ENCODE assay signal across 8 cellular contexts in the genomic region with DNA sequence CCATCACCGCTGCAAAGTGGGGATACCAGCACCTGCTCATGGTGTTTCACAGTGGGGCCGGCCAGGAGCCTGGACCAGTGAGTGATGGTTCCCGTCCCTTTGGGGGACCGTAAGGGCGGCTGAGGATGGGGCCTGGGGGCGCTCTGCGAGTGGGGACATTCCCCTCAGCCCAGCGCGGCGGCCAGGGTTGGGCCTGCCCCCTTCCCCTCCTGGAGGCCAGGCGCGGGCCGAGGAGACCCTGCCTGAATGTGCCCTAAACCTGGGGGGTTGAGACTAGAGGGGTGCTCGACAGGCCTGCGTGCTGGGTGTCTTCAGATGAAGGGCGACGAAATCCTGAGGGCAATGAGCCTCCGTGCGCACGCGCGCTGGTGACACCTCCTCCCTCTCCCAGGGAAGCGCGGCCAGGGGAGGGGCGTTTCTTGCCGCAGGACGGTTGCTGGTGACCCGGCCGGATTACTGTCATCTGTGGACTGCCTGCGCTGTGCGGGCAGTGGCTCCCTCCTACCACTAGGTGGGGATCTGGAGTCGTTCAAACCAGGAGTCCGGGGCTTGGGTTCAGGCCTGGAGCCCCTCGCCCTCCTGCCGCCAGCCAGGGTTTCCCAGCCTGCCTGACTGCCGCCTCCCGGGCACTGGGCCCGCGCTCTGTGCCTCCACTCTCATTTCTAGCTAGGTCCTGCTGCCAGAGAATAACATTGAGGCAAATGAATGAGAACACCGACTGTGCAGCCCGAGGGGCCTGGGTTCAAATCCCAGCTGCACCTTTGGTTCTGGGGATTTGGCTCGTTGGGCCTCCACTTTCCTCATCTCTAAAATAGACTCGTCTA. TPM values are rescaled to one million over a fixed set of nuclear protein-coding genes. Genes with fewer than 3 reads are reported as not detected.
DNase-seq lines count a peak whose midpoint lies in the region; ATAC-seq, FAIRE-seq and TF ChIP-seq lines count a peak whose summit lies in the region.

No MANE protein-coding gene starts in this region.

- H3K27ac Mint-ChIP-seq in CD14-positive monocyte (no peak overlapping the region), GM23338 (no peak overlapping the region)

- no peaks in the 10 kb centered on the region for H4K20me1 ChIP-seq in GM23338 (replicated peaks; ENCODE audit: insufficient read depth)
- no peaks in the 10 kb centered on the region for H4K20me1 ChIP-seq in keratinocyte (ENCODE audit: control insufficient read depth, extremely low read depth, insufficient read depth, low read length)
- H4K20me1 ChIP-seq in smooth muscle cell (ENCODE audit: low read depth) = no peaks in the 10 kb centered on the region

- H3K4me3 Mint-ChIP-seq in CD14-positive monocyte (peak overlapping the region in 1 of 2 donors; percentile 68), GM23338 (peak overlapping the region; percentile 69)

- FAIRE-seq in keratinocyte (lab: Jason Lieb, UNC) = no peak

- H3K4me1 Mint-ChIP-seq in CD14-positive monocyte = peaks cover 5% of the 10 kb centered on the region
- H3K4me1 Mint-ChIP-seq in GM23338 = peaks cover 13% of the 10 kb centered on the region

- H2AFZ ChIP-seq in GM23338 (peak overlapping the region; percentile 95), keratinocyte (ENCODE audit: control insufficient read depth, low read length) (no peak overlapping the region), smooth muscle cell (ENCODE audit: low read depth) (no peak overlapping the region)

- no peaks in the 10 kb centered on the region for H3K9me1 ChIP-seq in keratinocyte (ENCODE audit: control insufficient read depth, extremely low read depth, insufficient read depth, low read length)

- no peaks in the 10 kb centered on the region for H3K79me2 ChIP-seq in GM23338 (replicated peaks; ENCODE audit: insufficient read depth)
- no peaks in the 10 kb centered on the region for H3K79me2 ChIP-seq in keratinocyte (ENCODE audit: control insufficient read depth, insufficient read depth, low read length)
- peaks cover 4% of the 10 kb centered on the region for H3K79me2 ChIP-seq in smooth muscle cell (ENCODE audit: low read depth)

- H3K9ac ChIP-seq in keratinocyte (ENCODE audit: control insufficient read depth, extremely low read depth, insufficient read depth, low read length) (no peak overlapping the region), smooth muscle cell (ENCODE audit: low read depth) (no peak overlapping the region)

- dilution Hi-C loops in keratinocyte (cut with MboI; ENCODE audit: extremely low pct_ligation_motif_present, low sequenced_read_pairs) = no loop called here

- H3K4me1 ChIP-seq in GM23338 (ENCODE audit: insufficient read depth) = peaks cover 12% of the 10 kb centered on the region; the same call in 1 of the 2 replicates
- no peaks in the 10 kb centered on the region for H3K4me1 ChIP-seq in keratinocyte (ENCODE audit: control insufficient read depth, extremely low read depth, insufficient read depth, low read length)
- H3K4me1 ChIP-seq in smooth muscle cell (ENCODE audit: low read depth) = peaks cover 3% of the 10 kb centered on the region

- H3K4me2 ChIP-seq in GM23338 (peak overlapping the region; percentile 88), keratinocyte (ENCODE audit: control insufficient read depth, extremely low read depth, insufficient read depth, low read depth, low read length) (peak overlapping the region; percentile 23), smooth muscle cell (peak overlapping the region; percentile 43)

- peaks cover 25 to 88% (median 46%) of the 10 kb centered on the region in 3 donors for H3K27me3 Mint-ChIP-seq in CD14-positive monocyte (ENCODE audit: low read depth in 3 of 3)
- peaks cover 50% of the 10 kb centered on the region for H3K27me3 Mint-ChIP-seq in GM23338 (ENCODE audit: insufficient read depth, low read depth, poor library complexity)

- H3K27ac ChIP-seq in GM23338 (ENCODE audit: low read depth) (no peak overlapping the region), keratinocyte (ENCODE audit: control insufficient read depth, insufficient read depth, low read length) (no peak overlapping the region), smooth muscle cell (ENCODE audit: low read depth) (peak overlapping the region; percentile 58)

- DNase-seq in CD14-positive monocyte (ENCODE audit: low spot score) (peak; percentile 77), GM23338 (ENCODE audit: low spot score) (peak; percentile 94), NCI-H2081 treated with DMSO at 0.1 percent for 48 hours (lab: John Stamatoyannopoulos, UW) (peak; percentile 45), UCSD-AML1 (lab: John Stamatoyannopoulos, UW; ENCODE audit: unreplicated experiment) (peak; percentile 79), cerebellar cortex (ENCODE audit: low spot score) (peak; percentile 77), keratinocyte (ENCODE audit: low read depth, low spot score) (no peak), smooth muscle cell (lab: John Stamatoyannopoulos, UW; ENCODE audit: unreplicated experiment) (peak; percentile 86)

- H3F3A ChIP-seq in GM23338 (replicated peaks; ENCODE audit: low read depth) = no peaks in the 10 kb centered on the region
- H3F3A ChIP-seq in smooth muscle cell (ENCODE audit: low read depth) = peaks cover 13% of the 10 kb centered on the region

- 18% methylated on average over 42 of the region's 43 CpGs for WGBS in smooth muscle cell (ENCODE audit: low lambda C conversion rate)

- TF ChIP-seq CTCF in CD14-positive monocyte (IDR thresholded peaks at IDR 0.05) (peak; percentile 94), GM23338 (conservative IDR thresholded peaks at IDR 0.05; ENCODE audit: low read depth in 2 of 2) (peak; percentile 78 to 91), keratinocyte (optimal IDR thresholded peaks at IDR 0.05 in 1 of 3, IDR thresholded peaks at IDR 0.05 in 1 of 3, conservative IDR thresholded peaks at IDR 0.05 in 1 of 3; ENCODE audit: extremely low read depth in 1 of 3, insufficient read depth in 2 of 3, low read length in 3 of 3) (peak; percentile 82 to 97 (median 89)), smooth muscle cell (IDR thresholded peaks at IDR 0.05; ENCODE audit: borderline replicate concordance, insufficient read depth, poor library complexity, severe bottlenecking) (peak; percentile 96)

- H3K27me3 ChIP-seq in GM23338 (ENCODE audit: insufficient read depth) = peaks cover 62% of the 10 kb centered on the region
- no peaks in the 10 kb centered on the region for H3K27me3 ChIP-seq in keratinocyte (ENCODE audit: control insufficient read depth, extremely low read depth, insufficient read depth, low read length)
- H3K27me3 ChIP-seq in smooth muscle cell (ENCODE audit: low read depth) = no peaks in the 10 kb centered on the region

- H3K9me3 ChIP-seq in keratinocyte (ENCODE audit: control insufficient read depth, low read depth, low read length) (no peaks in the 10 kb centered on the region), smooth muscle cell (replicated peaks; ENCODE audit: low read depth) (no peaks in the 10 kb centered on the region)

- no peaks in the 10 kb centered on the region for H3K9me2 ChIP-seq in GM23338 (ENCODE audit: insufficient read depth)

- H3K36me3 ChIP-seq in GM23338 (ENCODE audit: insufficient read depth) = no peaks in the 10 kb centered on the region
- H3K36me3 ChIP-seq in keratinocyte (ENCODE audit: control insufficient read depth in 2 of 2, extremely low read depth in 1 of 2, insufficient read depth in 2 of 2, low read length in 2 of 2) = no peaks in the 10 kb centered on the region
- H3K36me3 ChIP-seq in smooth muscle cell (ENCODE audit: low read depth) = no peaks in the 10 kb centered on the region

- intact Hi-C loops in CD14-positive monocyte (cut with micrococcal nuclease) = loop anchor here (10.0 kb wide), 1 partner anchor 138 kb away; no protein-coding TSS in a partner anchor

- H3K36me3 Mint-ChIP-seq in CD14-positive monocyte (peaks cover 0 to 2% of the 10 kb centered on the region in 2 donors), GM23338 (ENCODE audit: low read depth) (no peaks in the 10 kb centered on the region; the same call in 2 of the 3 replicates)

- H3K4me3 ChIP-seq in GM23338 (peak overlapping the region; percentile 58), keratinocyte (ENCODE audit: control insufficient read depth in 2 of 3, extremely low read depth in 1 of 3, insufficient read depth in 2 of 3, low read depth in 1 of 3, low read length in 3 of 3) (no peak overlapping the region), smooth muscle cell (no peak overlapping the region)

- ATAC-seq in GM23338 (peak; percentile 66), GM21381 (IDR thresholded peaks at IDR 0.05; ENCODE audit: unreplicated experiment) (no peak)

- H3K9me3 Mint-ChIP-seq in CD14-positive monocyte (peaks cover 0 to 11% (median 0%) of the 10 kb centered on the region in 7 donors), GM23338 (no peaks in the 10 kb centered on the region)

RNA-seq across cellular contexts. Expression of gene TBX2, which starts 17.1 kb away (rescaled TPM):
- polyA plus RNA-seq in CD14-positive monocyte = not detected
- not detected in 2 replicates for total RNA-seq in GM23338 (2014; rRNA removed; shearing (Covaris generic))
- 0.10 TPM in 1 of 2 replicates, not detected in the other for polyA plus RNA-seq in GM23338 (2016; fragmentation: Nextera tagmentation; extraction: Ambion mirVana)
- 0.01 TPM in 2 of 3 replicates, not detected in the other for polyA plus RNA-seq in keratinocyte
- polyA plus RNA-seq in keratinocyte (2011; ENCODE audit: low read depth) = not detected
- polyA plus RNA-seq in keratinocyte (2011; cell fraction: cytosol; rRNA removed) = 0.03 TPM in 1 of 2 replicates, not detected in the other
- polyA plus RNA-seq in keratinocyte (2011; cell fraction: nucleus; rRNA removed) = 0.04 and 0.07 TPM in 2 replicates
- polyA plus RNA-seq in keratinocyte (2012; ENCODE audit: low replicate concordance) = 0.02 TPM in 1 of 2 replicates, not detected in the other
- polyA minus RNA-seq in keratinocyte = 0.10 to 0.26 TPM in 2 of 3 replicates, not detected in the other
- not detected for polyA minus RNA-seq in keratinocyte (2011; cell fraction: cytosol; rRNA and poly(A)+ RNA removed)
- polyA minus RNA-seq in keratinocyte (2011; cell fraction: nucleus; rRNA and poly(A)+ RNA removed) = not detected in 2 replicates
- total RNA-seq in smooth muscle cell = 40.0 and 46.7 TPM in 2 replicates
- polyA plus RNA-seq in smooth muscle cell = 96.5 and 146 TPM in 2 replicates

RNA-seq across cellular contexts. Expression of gene TBX4, which starts 35.5 kb away (rescaled TPM):
- polyA plus RNA-seq in CD14-positive monocyte = not detected
- not detected in 2 replicates for total RNA-seq in GM23338 (2014; rRNA removed; shearing (Covaris generic))
- polyA plus RNA-seq in GM23338 (2016; fragmentation: Nextera tagmentation; extraction: Ambion mirVana) = not detected in 2 replicates
- polyA plus RNA-seq in keratinocyte = 0.04 TPM in 1 of 3 replicates, not detected in the others
- polyA plus RNA-seq in keratinocyte (2011; ENCODE audit: low read depth) = not detected
- polyA plus RNA-seq in keratinocyte (2011; cell fraction: cytosol; rRNA removed) = not detected in 2 replicates
- polyA plus RNA-seq in keratinocyte (2011; cell fraction: nucleus; rRNA removed) = 0.10 and 0.39 TPM in 2 replicates
- polyA plus RNA-seq in keratinocyte (2012; ENCODE audit: low replicate concordance) = not detected in 2 replicates
- 0.33 TPM in 1 of 3 replicates, not detected in the others for polyA minus RNA-seq in keratinocyte
- not detected for polyA minus RNA-seq in keratinocyte (2011; cell fraction: cytosol; rRNA and poly(A)+ RNA removed)
- not detected in 2 replicates for polyA minus RNA-seq in keratinocyte (2011; cell fraction: nucleus; rRNA and poly(A)+ RNA removed)
- total RNA-seq in smooth muscle cell = 14.1 and 15.4 TPM in 2 replicates
- 14.6 and 22.7 TPM in 2 replicates for polyA plus RNA-seq in smooth muscle cell

Comparison
In these comparisons a context has a peak if more than half of its experiments do, and no peak if none do; other contexts are left out.
1. H3K4me2 ChIP-seq: peak in every context shown above with its lines; median percentile 88 in GM23338; 43 in smooth muscle cell; 23 in keratinocyte.
2. RNA of gene TBX2, which starts 17.1 kb away (polyA plus RNA-seq): 96.5 to 146 TPM in smooth muscle cell; not detected in CD14-positive monocyte, 0.10 TPM in GM23338 and 0.01 to 0.07 TPM in keratinocyte; every median in the first group is over 10 times any median in the second.
3. RNA of gene TBX4, which starts 35.5 kb away (polyA plus RNA-seq): 14.6 to 22.7 TPM in smooth muscle cell; 0.04 to 0.39 TPM in keratinocyte, not detected in CD14-positive monocyte and not detected in GM23338; every median in the first group is over 10 times any median in the second.
4. Peak in every context shown above with its lines, with median percentiles within 50 percentile points of each other: CTCF ChIP-seq.